19 cellular contexts compared by ENCODE assay signal in genomic region chr2:113672297-113672696, GRCh38.
"Had no signal": no experiment of that assay in that cellular context is flagged by ENCODE, and none has a peak within 500 bp of the region (broad histone marks: within the 10 kb centered on the region; RNA-seq: fewer than 3 reads in every experiment).

No MANE protein-coding gene starts in this region.

- DNase-seq: activated CD4-positive, alpha-beta memory T cell treated with anti-CD3 and anti-CD28 coated beads, Interleukin-2, amount 10 ng/mL, durations not matched to agents 7 days and 5 days; activated CD4-positive, alpha-beta T cell treated with anti-CD3 and anti-CD28 coated beads, Interleukin-2, amount 10 ng/mL, durations not matched to agents 24 days and 14 days; activated effector memory CD4-positive, alpha-beta T cell treated with anti-CD3 and anti-CD28 coated beads, Interleukin-2, amount 50 U/mL, for 16 hours; activated naive CD4-positive, alpha-beta T cell treated with anti-CD3 and anti-CD28 coated beads, Interleukin-2, amount 10 ng/mL, durations not matched to agents 7 days and 5 days; cerebellar nuclear complex; heart left ventricle; immature natural killer cell; kidney glomerular epithelial cell; left lung; midbrain; natural killer cell; ovary; spleen; stimulated activated CD4-positive, alpha-beta T cell treated with anti-CD3 and anti-CD28 coated beads, Interleukin-4, amount 100 ng/mL, for 1 hour; stimulated activated naive CD4-positive, alpha-beta T cell treated with Interleukin-2 at 50 U/mL for 16 hours; T-helper 17 cell; upper lobe of left lung had no signal

- ATAC-seq: activated CD4-positive, CD25-positive, alpha-beta regulatory T cell treated with anti-CD3 and anti-CD28 coated beads, Interleukin-2, amount 50 U/mL, for 24 hours; gastroesophageal sphincter; heart left ventricle; left lung; natural killer cell; T-helper 17 cell had no signal
